In the genomic region with DNA sequence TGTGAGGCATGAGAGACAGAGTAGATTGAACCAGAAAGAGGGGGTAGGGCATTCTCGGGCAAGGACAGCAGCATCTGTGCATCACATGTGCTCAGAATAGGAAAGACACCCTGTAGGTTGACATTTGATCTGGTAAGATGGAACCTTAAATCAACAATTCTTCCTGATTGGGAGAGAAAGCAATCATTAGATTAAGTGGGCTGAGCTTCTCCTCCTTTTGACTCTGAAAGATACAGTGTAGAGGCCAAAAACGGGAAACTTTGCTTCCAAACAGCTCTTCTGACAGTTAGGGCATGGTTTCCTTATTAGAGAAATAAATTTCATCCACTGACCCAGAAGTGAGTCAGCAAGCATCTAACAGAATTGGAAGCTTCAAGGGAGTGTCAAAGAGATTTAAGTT, we compare ENCODE assay signal across 19 cellular contexts. TPM values are rescaled to one million over a fixed set of nuclear protein-coding genes. Genes with fewer than 3 reads are reported as not detected.
DNase-seq lines count a peak whose midpoint lies in the region; ATAC-seq and TF ChIP-seq lines count a peak whose summit lies in the region.
"Had no signal": no experiment of that assay in that cellular context is flagged by ENCODE, and none has a peak within 500 bp of the region (broad histone marks: within the 10 kb centered on the region; RNA-seq: fewer than 3 reads in every experiment).

No MANE protein-coding gene starts in this region.

- no peak for TF ChIP-seq RAD21 in SK-N-SH (IDR thresholded peaks at IDR 0.05; ENCODE audit: low read length)

- H3K36me3 ChIP-seq in SK-N-SH (replicated peaks in 1 of 2; ENCODE audit: control insufficient read depth in 1 of 2, insufficient read depth in 2 of 2, low read length in 1 of 2): peaks cover 12 to 37% of the 10 kb centered on the region in 2 experiments
- H3K36me3 ChIP-seq: suprapubic skin had no signal

- no peak for TF ChIP-seq CTCF in AG04450 (IDR thresholded peaks at IDR 0.05; ENCODE audit: low read depth, low read length)
- TF ChIP-seq CTCF in SK-N-SH (IDR thresholded peaks at IDR 0.05): no peak
- TF ChIP-seq CTCF in fibroblast of mammary gland (conservative IDR thresholded peaks at IDR 0.05; ENCODE audit: control insufficient read depth, insufficient read depth, low read depth, low read length): no peak
- no peak for TF ChIP-seq CTCF in omental fat pad (IDR thresholded peaks at IDR 0.05)

- POLR2A ChIA-PET in AG04450 (lab: Yijun Ruan, JAX): no interaction called here
- POLR2A ChIA-PET in SK-N-SH (lab: Yijun Ruan, JAX): no interaction called here

- CTCF ChIA-PET in AG04450 (lab: Charles Lee): interaction anchor here (0.9 to 2.4 kb wide), 3 partner anchors 11 to 52 kb away, joined by 3 to 13 read pairs (median 3); no protein-coding TSS in a partner anchor
- CTCF ChIA-PET in SK-N-SH (lab: Yijun Ruan, JAX): no interaction called here

- peaks cover 8% of the 10 kb centered on the region for H3F3A ChIP-seq in SK-N-SH (replicated peaks; ENCODE audit: insufficient read depth)

- H2AFZ ChIP-seq in SK-N-SH (ENCODE audit: low read depth): peak overlapping the region; percentile 67; the same call in 1 of the 2 replicates
- H2AFZ ChIP-seq: hepatocyte had no signal

- peak overlapping the region; percentile 46; the same call in 1 of the 2 replicates for H3K4me2 ChIP-seq in SK-N-SH
- H3K4me2 ChIP-seq: hepatocyte had no signal

- H3K27me3 ChIP-seq in AG04450 (ENCODE audit: control insufficient read depth, insufficient read depth, low read length): no peaks in the 10 kb centered on the region
- no peaks in the 10 kb centered on the region for H3K27me3 ChIP-seq in SK-N-SH (ENCODE audit: insufficient read depth)
- H3K27me3 ChIP-seq: body of pancreas, hepatocyte, suprapubic skin had no signal

- ATAC-seq in omental fat pad (ENCODE audit: low FRiP score): no peak
- no peak for ATAC-seq in HG03460 (IDR thresholded peaks at IDR 0.05; ENCODE audit: unreplicated experiment)
- ATAC-seq in GM21576 (IDR thresholded peaks at IDR 0.05; ENCODE audit: unreplicated experiment): no peak
- ATAC-seq: body of pancreas, sciatic nerve had no signal

- peaks cover 10% of the 10 kb centered on the region; the same call in 1 of the 2 replicates for H3K79me2 ChIP-seq in SK-N-SH (ENCODE audit: insufficient read depth)
- H3K79me2 ChIP-seq: hepatocyte had no signal

- peaks cover 0 to 6% of the 10 kb centered on the region in 2 experiments; a peak in 2 of 4 replicates for H3K4me1 ChIP-seq in SK-N-SH (ENCODE audit: control insufficient read depth in 1 of 2, insufficient read depth in 2 of 2, low read depth in 1 of 2, low read length in 1 of 2)
- H3K4me1 ChIP-seq: body of pancreas, suprapubic skin had no signal

- H3K9me2 ChIP-seq in SK-N-SH: no peaks in the 10 kb centered on the region

- intact Hi-C loops in posterior cingulate gyrus (cut with DNase I): no loop called here

- peak; percentile 6 for DNase-seq in AG04450 (ENCODE audit: low read depth, low spot score)
- DNase-seq in GM04503 (ENCODE audit: low read depth): peak; percentile 32
- no peak for DNase-seq in SK-N-SH
- DNase-seq in fibroblast of mammary gland (ENCODE audit: low read depth): peak; percentile 75
- no peak for DNase-seq in posterior cingulate gyrus
- DNase-seq in omental fat pad (ENCODE audit: low spot score): no peak
- DNase-seq: activated CD4-positive, alpha-beta T cell treated with anti-CD3 and anti-CD28 coated beads, Interleukin-2, amount 50 U/mL, for 4 hours; activated naive CD4-positive, alpha-beta T cell treated with anti-CD3 and anti-CD28 coated beads, Interleukin-2, amount 50 U/mL, for 16 hours; body of pancreas; kidney glomerular epithelial cell; midbrain; NCI-H1105; stimulated activated CD4-positive, alpha-beta T cell treated with anti-CD3 and anti-CD28 coated beads, Interleukin-4, amount 100 ng/mL, for 1 hour; stimulated activated CD8-positive, alpha-beta memory T cell treated with anti-CD3 and anti-CD28 coated beads, Interleukin-4, amount 100 ng/mL, for 48 hours had no signal

- H3K27ac ChIP-seq in AG04450 (ENCODE audit: low read depth, low read length) (no peak overlapping the region), SK-N-SH (ENCODE audit: low read depth in 2 of 2, low read length in 1 of 2) (peak overlapping the region; percentile 44 to 54; a peak in 3 of 4 replicates)
- H3K27ac ChIP-seq: body of pancreas, hepatocyte, suprapubic skin had no signal

- no peaks in the 10 kb centered on the region for H4K20me1 ChIP-seq in SK-N-SH (ENCODE audit: insufficient read depth)

- TF ChIP-seq EP300 in SK-N-SH (IDR thresholded peaks at IDR 0.05; ENCODE audit: borderline replicate concordance in 1 of 2, low read depth in 1 of 2, low read length in 1 of 2): no peak

- H3K4me3 ChIP-seq in AG04450 (ENCODE audit: low read depth, low read length): no peak overlapping the region
- no peak overlapping the region for H3K4me3 ChIP-seq in SK-N-SH (ENCODE audit: low read depth in 2 of 2, low read length in 1 of 2)
- no peak overlapping the region for H3K4me3 ChIP-seq in fibroblast of mammary gland (ENCODE audit: control insufficient read depth, low read depth, low read length)
- H3K4me3 ChIP-seq: body of pancreas, hepatocyte, suprapubic skin had no signal

- WGBS in SK-N-SH (ENCODE audit: low lambda C conversion rate): 47% methylated on average over 2 of the region's 2 CpGs

- H3K9me3 ChIP-seq in AG04450 (ENCODE audit: control insufficient read depth, insufficient read depth, low read length) (no peaks in the 10 kb centered on the region), SK-N-SH (no peaks in the 10 kb centered on the region)
- H3K9me3 ChIP-seq: body of pancreas, suprapubic skin had no signal

- H3K9ac ChIP-seq in SK-N-SH: no peak overlapping the region

TF ChIP-seq in SK-N-SH, 30 proteins besides CTCF, POLR2A, EP300 and RAD21:
- no peak for TF ChIP-seq USF2 (IDR thresholded peaks at IDR 0.05; ENCODE audit: borderline replicate concordance, low read depth, low read length)
- peak; percentile 63 for TF ChIP-seq TCF12 (IDR thresholded peaks at IDR 0.05)
- peak; percentile 19; the same call in 1 of the 2 replicates for TF ChIP-seq FOSL2 (IDR thresholded peaks at IDR 0.05; ENCODE audit: borderline replicate concordance, low read depth)
- TF ChIP-seq PBX3 (IDR thresholded peaks at IDR 0.05): 0 out of 2 replicates have a peak, but pooled peaks have one; percentile 12
- TF ChIP-seq, protein P1, sequence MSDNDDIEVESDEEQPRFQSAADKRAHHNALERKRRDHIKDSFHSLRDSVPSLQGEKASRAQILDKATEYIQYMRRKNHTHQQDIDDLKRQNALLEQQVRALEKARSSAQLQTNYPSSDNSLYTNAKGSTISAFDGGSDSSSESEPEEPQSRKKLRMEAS (IDR thresholded peaks at IDR 0.05; ENCODE audit: low read depth): peak; percentile 69; the same call in 1 of the 2 replicates
- no peak for TF ChIP-seq EZH2phosphoT487 (IDR thresholded peaks at IDR 0.05; ENCODE audit: borderline replicate concordance, low read depth)
TF ChIP-seq in SK-N-SH: peak in this region for 4.

RNA-seq across cellular contexts. Expression of gene KIF14, which starts 9.7 kb away (rescaled TPM):
- polyA plus RNA-seq in AG04450 (2011; rRNA removed) (1.5 and 2.9 TPM in 2 replicates), SK-N-SH (2012; rRNA removed) (1.2 and 1.4 TPM in 2 replicates)
- 1.2 and 3.0 TPM in 2 replicates for polyA minus RNA-seq in AG04450 (2011; rRNA and poly(A)+ RNA removed)
- polyA plus RNA-seq in SK-N-SH (2012; cell fraction: cytosol; rRNA removed): 1.9 and 2.3 TPM in 2 replicates
- 0.80 and 2.0 TPM in 2 replicates for polyA plus RNA-seq in SK-N-SH (2012; cell fraction: nucleus; rRNA removed)
- 1 to 10 TPM in 1 of 4 donors, under 1 TPM in 3; 0.16 to 1.1 (median 0.23) TPM for total RNA-seq in omental fat pad
- total RNA-seq: body of pancreas had no signal

RNA-seq across cellular contexts. Expression of gene DDX59, which starts 58.9 kb away (rescaled TPM):
- polyA plus RNA-seq in AG04450 (2011; rRNA removed) (10.8 and 15.0 TPM in 2 replicates), SK-N-SH (2012; rRNA removed) (8.9 and 13.5 TPM in 2 replicates)
- polyA minus RNA-seq in AG04450 (2011; rRNA and poly(A)+ RNA removed): 10.4 and 12.9 TPM in 2 replicates
- 15.0 and 16.1 TPM in 2 replicates for polyA plus RNA-seq in SK-N-SH (2012; cell fraction: cytosol; rRNA removed)
- polyA plus RNA-seq in SK-N-SH (2012; cell fraction: nucleus; rRNA removed): 6.3 and 15.9 TPM in 2 replicates
- total RNA-seq in omental fat pad: 10 to 100 TPM; 15.1 to 30.4 (median 18.5) TPM

Comparison
In these comparisons a context has a peak if more than half of its experiments do, and no peak if none do; other contexts are left out.
1. DNase-seq: peak in AG04450 (single experiment), GM04503 (single experiment) and fibroblast of mammary gland (single experiment); none in SK-N-SH (single experiment), posterior cingulate gyrus (0 of 10) and omental fat pad (single experiment).